ENCODE assay signal across 8 cellular contexts in the genomic region with DNA sequence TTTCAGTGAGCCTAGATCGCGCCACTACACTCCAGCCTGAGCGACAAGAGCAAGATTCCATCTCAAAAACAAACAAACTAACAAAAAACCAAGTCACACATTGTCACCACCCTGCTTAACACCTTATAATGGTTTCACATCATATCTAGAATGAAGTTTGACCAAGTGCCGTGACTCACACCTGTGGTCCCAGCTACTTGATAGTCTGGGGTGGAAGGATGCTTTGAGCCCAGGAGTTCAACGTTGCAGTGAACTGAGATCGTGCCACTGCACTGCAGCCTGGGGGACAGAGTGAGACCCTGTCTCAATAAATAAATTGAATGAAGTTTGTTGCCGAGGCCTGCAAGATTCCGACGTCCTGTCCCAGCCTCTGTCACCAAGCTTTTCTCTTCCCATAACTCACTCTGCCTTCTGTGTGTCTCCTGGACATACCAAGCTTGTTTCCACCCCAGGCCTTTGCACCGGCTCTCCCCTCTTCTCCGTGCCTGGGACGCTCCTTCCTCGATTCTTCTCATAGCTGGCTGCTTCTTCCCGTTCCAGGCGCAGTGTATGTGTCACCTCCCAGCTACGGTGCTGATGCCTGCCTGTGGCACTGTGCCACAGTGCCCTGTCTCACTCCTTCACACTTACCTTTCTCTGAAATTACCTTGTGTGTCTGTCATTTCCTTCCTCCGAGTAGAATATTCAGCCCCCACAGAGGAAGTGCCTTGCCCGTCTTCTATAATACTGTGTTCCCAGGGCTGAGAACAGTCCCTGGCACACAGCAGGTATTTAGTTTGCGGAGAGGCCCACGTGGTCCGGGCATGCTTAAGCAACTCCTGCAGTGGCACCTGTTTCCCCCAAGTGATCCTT. TPM values are rescaled to one million over a fixed set of nuclear protein-coding genes. Genes with fewer than 3 reads are reported as not detected.
DNase-seq lines count a peak whose midpoint lies in the region; ATAC-seq and TF ChIP-seq lines count a peak whose summit lies in the region.

No MANE protein-coding gene starts in this region.

- H3K4me1 Mint-ChIP-seq in activated CD4-positive, alpha-beta memory T cell treated with anti-CD3 and anti-CD28 coated beads, Interleukin-2, amount 10 ng/mL, durations not matched to agents 7 days and 5 days = peaks cover 35% of the 10 kb centered on the region

- H3K4me3 Mint-ChIP-seq in activated CD4-positive, alpha-beta memory T cell treated with anti-CD3 and anti-CD28 coated beads, Interleukin-2, amount 10 ng/mL, durations not matched to agents 7 days and 5 days = no peak overlapping the region

- intact Hi-C loops in heart right ventricle (cut with DNase I) (loop anchor here (2.0 to 10.0 kb wide), 11 partner anchors 49 to 294 kb away; no protein-coding TSS in a partner anchor), upper lobe of right lung (cut with DNase I) (loop anchor here (10.0 kb wide), 1 partner anchor 181 kb away; the partner anchor contains the start of gene MAN1C1), colonic mucosa (cut with DNase I) (loop anchor here (5.0 kb wide), 2 partner anchors 39 to 189 kb away; no protein-coding TSS in a partner anchor)

- no peak overlapping the region for H3K9ac ChIP-seq in colonic mucosa (ENCODE audit: low read depth in 2 of 2, low read length in 2 of 2)

- POLR2A ChIA-PET in activated CD4-positive, alpha-beta memory T cell treated with anti-CD3 and anti-CD28 coated beads, Interleukin-2, amount 10 ng/mL, durations not matched to agents 7 days and 5 days (lab: Charles Lee) = interaction anchor here (0.8 to 1.2 kb wide), 2 partner anchors 120 to 173 kb away, joined by 3 to 5 read pairs; no protein-coding TSS in a partner anchor

- H3K27me3 ChIP-seq in heart right ventricle (no peaks in the 10 kb centered on the region), right atrium auricular region (no peaks in the 10 kb centered on the region), upper lobe of right lung (no peaks in the 10 kb centered on the region), colonic mucosa (no peaks in the 10 kb centered on the region)

- peaks cover 2% of the 10 kb centered on the region for H3K36me3 Mint-ChIP-seq in activated CD4-positive, alpha-beta memory T cell treated with anti-CD3 and anti-CD28 coated beads, Interleukin-2, amount 10 ng/mL, durations not matched to agents 7 days and 5 days (ENCODE audit: low read depth)

- H3K27ac ChIP-seq in heart right ventricle (peak overlapping the region in 7 of 10 donors; percentile 27 to 58 (median 41)), right atrium auricular region (no peak overlapping the region), upper lobe of right lung (peak overlapping the region; percentile 44), colonic mucosa (no peak overlapping the region)

- no peaks in the 10 kb centered on the region for H3K9me3 Mint-ChIP-seq in activated CD4-positive, alpha-beta memory T cell treated with anti-CD3 and anti-CD28 coated beads, Interleukin-2, amount 10 ng/mL, durations not matched to agents 7 days and 5 days

- DNase-seq in heart right ventricle (no peak), right atrium auricular region (ENCODE audit: low spot score) (no peak), left lobe of liver (ENCODE audit: low spot score) (no peak), upper lobe of right lung (peak; percentile 82), NCI-H2227 treated with DMSO at 0.1 percent for 48 hours (lab: John Stamatoyannopoulos, UW) (no peak), colonic mucosa (no peak), 8988T (no peak)
- DNase-seq in activated CD4-positive, alpha-beta memory T cell treated with anti-CD3 and anti-CD28 coated beads, Interleukin-2, amount 10 ng/mL, durations not matched to agents 7 days and 5 days = peak; percentile 35

- no peak overlapping the region for H3K27ac Mint-ChIP-seq in activated CD4-positive, alpha-beta memory T cell treated with anti-CD3 and anti-CD28 coated beads, Interleukin-2, amount 10 ng/mL, durations not matched to agents 7 days and 5 days

- H3K36me3 ChIP-seq in heart right ventricle = no peaks in the 10 kb centered on the region
- H3K36me3 ChIP-seq in right atrium auricular region = no peaks in the 10 kb centered on the region
- H3K36me3 ChIP-seq in upper lobe of right lung = no peaks in the 10 kb centered on the region
- H3K36me3 ChIP-seq in colonic mucosa = no peaks in the 10 kb centered on the region

- H3K9me3 ChIP-seq in heart right ventricle (no peaks in the 10 kb centered on the region), right atrium auricular region (no peaks in the 10 kb centered on the region), upper lobe of right lung (no peaks in the 10 kb centered on the region), colonic mucosa (no peaks in the 10 kb centered on the region)

- no peak overlapping the region for H3K4me3 ChIP-seq in heart right ventricle
- H3K4me3 ChIP-seq in right atrium auricular region = no peak overlapping the region
- H3K4me3 ChIP-seq in upper lobe of right lung = peak overlapping the region; percentile 14
- no peak overlapping the region for H3K4me3 ChIP-seq in colonic mucosa

- ATAC-seq in heart right ventricle (peak in 3 of 8 donors; percentile 5 to 40 (median 23)), left lobe of liver (peak; percentile 61), upper lobe of right lung (peak; percentile 61)

- peaks cover 15 to 55% (median 32%) of the 10 kb centered on the region in 9 donors for H3K4me1 ChIP-seq in heart right ventricle
- peaks cover 0 to 30% of the 10 kb centered on the region in 2 donors for H3K4me1 ChIP-seq in right atrium auricular region
- peaks cover 32% of the 10 kb centered on the region for H3K4me1 ChIP-seq in upper lobe of right lung
- H3K4me1 ChIP-seq in colonic mucosa = no peaks in the 10 kb centered on the region

- H3K27me3 Mint-ChIP-seq in activated CD4-positive, alpha-beta memory T cell treated with anti-CD3 and anti-CD28 coated beads, Interleukin-2, amount 10 ng/mL, durations not matched to agents 7 days and 5 days = peaks cover 12% of the 10 kb centered on the region

- TF ChIP-seq CTCF in heart right ventricle (IDR thresholded peaks at IDR 0.05) (no peak), right atrium auricular region (IDR thresholded peaks at IDR 0.05) (no peak), upper lobe of right lung (IDR thresholded peaks at IDR 0.05) (no peak), colonic mucosa (IDR thresholded peaks at IDR 0.05) (no peak)

- CTCF ChIA-PET in activated CD4-positive, alpha-beta memory T cell treated with anti-CD3 and anti-CD28 coated beads, Interleukin-2, amount 10 ng/mL, durations not matched to agents 7 days and 5 days (lab: Charles Lee) = interaction anchor here (0.9 to 5.2 kb wide), 7 partner anchors 18 to 190 kb away, joined by 3 to 52 read pairs (median 3); no protein-coding TSS in a partner anchor

- 73 to 76% methylated on average over 21 of the region's 21 CpGs for WGBS in heart right ventricle, 2 donors

RNA-seq across cellular contexts. Expression of gene SELENON, which starts 3.8 kb away (rescaled TPM):
- total RNA-seq in heart right ventricle = 10 to 100 TPM; 32.5 to 75.1 (median 47.9) TPM
- 10 to 100 TPM; 36.4 to 37.2 TPM for polyA plus RNA-seq in heart right ventricle
- total RNA-seq in right atrium auricular region = 10 to 100 TPM; 31.7 to 34.2 TPM
- total RNA-seq in activated CD4-positive, alpha-beta memory T cell treated with anti-CD3 and anti-CD28 coated beads, Interleukin-2, amount 10 ng/mL, durations not matched to agents 7 days and 5 days = 1 to 10 TPM; 5.9 to 6.0 TPM
- total RNA-seq in left lobe of liver = 13.5 TPM
- total RNA-seq in upper lobe of right lung = 95.9 TPM
- total RNA-seq in colonic mucosa = 10 to 100 TPM; 39.6 to 43.3 TPM

RNA-seq across cellular contexts. Expression of gene MTFR1L, which starts 23.6 kb away (rescaled TPM):
- total RNA-seq in heart right ventricle = 100 to 1,000 TPM; 141 to 264 (median 226) TPM
- polyA plus RNA-seq in heart right ventricle = 100 to 1,000 TPM in 1 of 2 donors, 10 to 100 TPM in 1; 91.1 to 176 TPM
- total RNA-seq in right atrium auricular region = 100 to 1,000 TPM; 154 to 303 TPM
- total RNA-seq in activated CD4-positive, alpha-beta memory T cell treated with anti-CD3 and anti-CD28 coated beads, Interleukin-2, amount 10 ng/mL, durations not matched to agents 7 days and 5 days = 10 to 100 TPM; 36.6 to 37.7 TPM
- 52.7 TPM for total RNA-seq in left lobe of liver
- 46.0 TPM for total RNA-seq in upper lobe of right lung
- 10 to 100 TPM; 36.3 to 48.6 TPM for total RNA-seq in colonic mucosa

Comparison
In these comparisons a context has a peak if more than half of its experiments do, and no peak if none do; other contexts are left out.
1. H3K27ac ChIP-seq: peak in heart right ventricle (7 of 10) and upper lobe of right lung (single experiment); none in right atrium auricular region (0 of 2) and colonic mucosa (single experiment).
2. DNase-seq: peak in activated CD4-positive, alpha-beta memory T cell treated with anti-CD3 and anti-CD28 coated beads, Interleukin-2, amount 10 ng/mL, durations not matched to agents 7 days and 5 days (single experiment) and upper lobe of right lung (single experiment); none in heart right ventricle (0 of 2), right atrium auricular region (single experiment), left lobe of liver (single experiment), NCI-H2227 treated with DMSO at 0.1 percent for 48 hours (single experiment), colonic mucosa (single experiment) and 8988T (single experiment).